ENCODE assay signal across 18 cellular contexts in the genomic region with DNA sequence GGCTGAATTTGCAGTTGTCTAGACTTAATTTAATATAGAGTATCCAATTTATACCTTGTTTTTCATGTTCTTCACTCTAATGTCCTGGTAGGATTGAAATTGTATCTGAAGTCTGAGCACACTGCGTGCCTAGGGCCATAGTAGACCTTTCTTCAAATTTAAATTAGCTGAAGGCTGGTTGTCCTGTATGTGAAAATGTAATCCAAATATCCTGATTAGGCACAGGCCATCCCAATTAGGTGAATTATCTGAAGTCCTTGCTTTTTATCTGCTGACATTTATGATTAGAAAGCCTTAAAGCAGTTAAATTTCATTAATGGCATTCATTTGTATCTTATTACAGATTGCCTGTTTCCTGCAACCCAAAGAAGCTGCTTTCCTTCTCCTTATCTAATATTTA. TPM values are rescaled to one million over a fixed set of nuclear protein-coding genes. Genes with fewer than 3 reads are reported as not detected.
DNase-seq lines count a peak whose midpoint lies in the region; ATAC-seq and TF ChIP-seq lines count a peak whose summit lies in the region.
"Had no signal": no experiment of that assay in that cellular context is flagged by ENCODE, and none has a peak within 500 bp of the region (broad histone marks: within the 10 kb centered on the region; RNA-seq: fewer than 3 reads in every experiment).

No MANE protein-coding gene starts in this region.

- no peak; the same call in 2 of the 3 replicates for ATAC-seq in SK-N-SH treated with all-trans-retinoic acid at 6 μM for 48 hours
- ATAC-seq: CD8-positive, alpha-beta T cell had no signal

- H3K4me3 Mint-ChIP-seq in CD14-positive monocyte: no peak overlapping the region
- H3K4me3 Mint-ChIP-seq: B cell; CD4-positive, CD25-positive, alpha-beta regulatory T cell; CD8-positive, alpha-beta T cell had no signal

- no peaks in the 10 kb centered on the region for H3K27me3 ChIP-seq in neutrophil
- H3K27me3 ChIP-seq in left ventricle myocardium inferior (ENCODE audit: low read depth): no peaks in the 10 kb centered on the region

- peak overlapping the region in 5 of 7 donors; percentile 59 to 83 (median 77) for H3K27ac Mint-ChIP-seq in CD14-positive monocyte
- H3K27ac Mint-ChIP-seq: B cell; CD4-positive, CD25-positive, alpha-beta regulatory T cell; CD8-positive, alpha-beta T cell had no signal

- no peaks in the 10 kb centered on the region for H3K9me3 ChIP-seq in neutrophil
- peaks cover 6% of the 10 kb centered on the region for H3K9me3 ChIP-seq in left ventricle myocardium inferior (replicated peaks)
- H3K9me3 ChIP-seq: Caco-2 had no signal

- H3K4me1 ChIP-seq in neutrophil (ENCODE audit: control insufficient read depth in 1 of 2, insufficient read depth in 1 of 2, low read depth in 1 of 2, low read length in 1 of 2) (peaks cover 17 to 25% of the 10 kb centered on the region in 2 experiments), left ventricle myocardium inferior (no peaks in the 10 kb centered on the region)
- H3K4me1 ChIP-seq: Caco-2 had no signal

- H3K36me3 ChIP-seq in neutrophil (peaks cover 19% of the 10 kb centered on the region), left ventricle myocardium inferior (peaks cover 38% of the 10 kb centered on the region)

- intact Hi-C loops in CD14-positive monocyte (cut with micrococcal nuclease) (no loop called here), left ventricle myocardium inferior (cut with micrococcal nuclease) (no loop called here)

- H3K27me3 Mint-ChIP-seq in CD14-positive monocyte (ENCODE audit: low read depth in 3 of 3): peaks cover 0 to 4% (median 0%) of the 10 kb centered on the region in 3 donors
- H3K27me3 Mint-ChIP-seq: B cell; CD4-positive, CD25-positive, alpha-beta regulatory T cell had no signal

- H3K27ac ChIP-seq in neutrophil (peak overlapping the region; percentile 83), left ventricle myocardium inferior (replicated peaks) (no peak overlapping the region)

- peaks cover 12% of the 10 kb centered on the region for H3K4me1 Mint-ChIP-seq in CD14-positive monocyte
- H3K4me1 Mint-ChIP-seq: B cell; CD4-positive, CD25-positive, alpha-beta regulatory T cell had no signal

- H3K4me3 ChIP-seq in neutrophil (ENCODE audit: low read depth in 1 of 2, low read length in 1 of 2) (no peak overlapping the region), left ventricle myocardium inferior (no peak overlapping the region)

- TF ChIP-seq CTCF in CD14-positive monocyte (IDR thresholded peaks at IDR 0.05) (no peak), neutrophil (IDR thresholded peaks at IDR 0.05) (no peak), left ventricle myocardium inferior (IDR thresholded peaks at IDR 0.05; ENCODE audit: borderline replicate concordance) (no peak)

- H3K36me3 Mint-ChIP-seq in CD14-positive monocyte: peaks cover 32 to 54% of the 10 kb centered on the region in 2 donors

- H3K9me3 Mint-ChIP-seq in CD14-positive monocyte: peaks cover 0 to 3% (median 0%) of the 10 kb centered on the region in 7 donors
- H3K9me3 Mint-ChIP-seq: CD8-positive, alpha-beta T cell had no signal

- DNase-seq in CD14-positive monocyte (ENCODE audit: low spot score): no peak
- no peak for DNase-seq in middle frontal gyrus (ENCODE audit: extremely low spot score, low spot score)
- no peak for DNase-seq in AG08396 (ENCODE audit: low spot score)
- no peak for DNase-seq in left ventricle myocardium inferior
- DNase-seq: C1 segment of cervical spinal cord; Caco-2; CD4-positive, CD25-positive, alpha-beta regulatory T cell; CD8-positive, alpha-beta T cell; DMS153; DND-41; GOT3; H7; HCEC 1CT had no signal

TF ChIP-seq in SK-N-SH treated with all-trans-retinoic acid at 6 μM for 48 hours, 23 proteins besides CTCF, POLR2A, EP300 and RAD21 (continues in another document):
- no peak for TF ChIP-seq CSDC2 (CRISPR knock-in tag; IDR thresholded peaks at IDR 0.05)
- TF ChIP-seq ZFP3 (CRISPR knock-in tag; IDR thresholded peaks at IDR 0.05): no peak
- TF ChIP-seq TOX (CRISPR knock-in tag; IDR thresholded peaks at IDR 0.05; ENCODE audit: borderline replicate concordance): no peak
- TF ChIP-seq ZC3H10 (CRISPR knock-in tag; IDR thresholded peaks at IDR 0.05): no peak
- TF ChIP-seq, protein P1, sequence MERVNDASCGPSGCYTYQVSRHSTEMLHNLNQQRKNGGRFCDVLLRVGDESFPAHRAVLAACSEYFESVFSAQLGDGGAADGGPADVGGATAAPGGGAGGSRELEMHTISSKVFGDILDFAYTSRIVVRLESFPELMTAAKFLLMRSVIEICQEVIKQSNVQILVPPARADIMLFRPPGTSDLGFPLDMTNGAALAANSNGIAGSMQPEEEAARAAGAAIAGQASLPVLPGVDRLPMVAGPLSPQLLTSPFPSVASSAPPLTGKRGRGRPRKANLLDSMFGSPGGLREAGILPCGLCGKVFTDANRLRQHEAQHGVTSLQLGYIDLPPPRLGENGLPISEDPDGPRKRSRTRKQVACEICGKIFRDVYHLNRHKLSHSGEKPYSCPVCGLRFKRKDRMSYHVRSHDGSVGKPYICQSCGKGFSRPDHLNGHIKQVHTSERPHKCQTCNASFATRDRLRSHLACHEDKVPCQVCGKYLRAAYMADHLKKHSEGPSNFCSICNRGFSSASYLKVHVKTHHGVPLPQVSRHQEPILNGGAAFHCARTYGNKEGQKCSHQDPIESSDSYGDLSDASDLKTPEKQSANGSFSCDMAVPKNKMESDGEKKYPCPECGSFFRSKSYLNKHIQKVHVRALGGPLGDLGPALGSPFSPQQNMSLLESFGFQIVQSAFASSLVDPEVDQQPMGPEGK (CRISPR knock-in tag; IDR thresholded peaks at IDR 0.05; ENCODE audit: borderline replicate concordance): no peak
- TF ChIP-seq, protein P2, sequence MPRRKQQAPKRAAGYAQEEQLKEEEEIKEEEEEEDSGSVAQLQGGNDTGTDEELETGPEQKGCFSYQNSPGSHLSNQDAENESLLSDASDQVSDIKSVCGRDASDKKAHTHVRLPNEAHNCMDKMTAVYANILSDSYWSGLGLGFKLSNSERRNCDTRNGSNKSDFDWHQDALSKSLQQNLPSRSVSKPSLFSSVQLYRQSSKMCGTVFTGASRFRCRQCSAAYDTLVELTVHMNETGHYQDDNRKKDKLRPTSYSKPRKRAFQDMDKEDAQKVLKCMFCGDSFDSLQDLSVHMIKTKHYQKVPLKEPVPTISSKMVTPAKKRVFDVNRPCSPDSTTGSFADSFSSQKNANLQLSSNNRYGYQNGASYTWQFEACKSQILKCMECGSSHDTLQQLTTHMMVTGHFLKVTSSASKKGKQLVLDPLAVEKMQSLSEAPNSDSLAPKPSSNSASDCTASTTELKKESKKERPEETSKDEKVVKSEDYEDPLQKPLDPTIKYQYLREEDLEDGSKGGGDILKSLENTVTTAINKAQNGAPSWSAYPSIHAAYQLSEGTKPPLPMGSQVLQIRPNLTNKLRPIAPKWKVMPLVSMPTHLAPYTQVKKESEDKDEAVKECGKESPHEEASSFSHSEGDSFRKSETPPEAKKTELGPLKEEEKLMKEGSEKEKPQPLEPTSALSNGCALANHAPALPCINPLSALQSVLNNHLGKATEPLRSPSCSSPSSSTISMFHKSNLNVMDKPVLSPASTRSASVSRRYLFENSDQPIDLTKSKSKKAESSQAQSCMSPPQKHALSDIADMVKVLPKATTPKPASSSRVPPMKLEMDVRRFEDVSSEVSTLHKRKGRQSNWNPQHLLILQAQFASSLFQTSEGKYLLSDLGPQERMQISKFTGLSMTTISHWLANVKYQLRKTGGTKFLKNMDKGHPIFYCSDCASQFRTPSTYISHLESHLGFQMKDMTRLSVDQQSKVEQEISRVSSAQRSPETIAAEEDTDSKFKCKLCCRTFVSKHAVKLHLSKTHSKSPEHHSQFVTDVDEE (CRISPR knock-in tag; IDR thresholded peaks at IDR 0.05): peak; percentile 95
- TF ChIP-seq ZNF565 (CRISPR knock-in tag; conservative IDR thresholded peaks at IDR 0.05; ENCODE audit: low read depth): 0 out of 2 replicates have a peak, but pooled peaks have one; percentile 53
- TF ChIP-seq, protein P3, sequence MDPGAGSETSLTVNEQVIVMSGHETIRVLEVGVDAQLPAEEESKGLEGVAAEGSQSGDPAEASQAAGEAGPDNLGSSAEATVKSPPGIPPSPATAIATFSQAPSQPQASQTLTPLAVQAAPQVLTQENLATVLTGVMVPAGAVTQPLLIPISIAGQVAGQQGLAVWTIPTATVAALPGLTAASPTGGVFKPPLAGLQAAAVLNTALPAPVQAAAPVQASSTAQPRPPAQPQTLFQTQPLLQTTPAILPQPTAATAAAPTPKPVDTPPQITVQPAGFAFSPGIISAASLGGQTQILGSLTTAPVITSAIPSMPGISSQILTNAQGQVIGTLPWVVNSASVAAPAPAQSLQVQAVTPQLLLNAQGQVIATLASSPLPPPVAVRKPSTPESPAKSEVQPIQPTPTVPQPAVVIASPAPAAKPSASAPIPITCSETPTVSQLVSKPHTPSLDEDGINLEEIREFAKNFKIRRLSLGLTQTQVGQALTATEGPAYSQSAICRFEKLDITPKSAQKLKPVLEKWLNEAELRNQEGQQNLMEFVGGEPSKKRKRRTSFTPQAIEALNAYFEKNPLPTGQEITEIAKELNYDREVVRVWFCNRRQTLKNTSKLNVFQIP (CRISPR knock-in tag; IDR thresholded peaks at IDR 0.05; ENCODE audit: borderline replicate concordance, low read depth): no peak
- TF ChIP-seq, protein P4, sequence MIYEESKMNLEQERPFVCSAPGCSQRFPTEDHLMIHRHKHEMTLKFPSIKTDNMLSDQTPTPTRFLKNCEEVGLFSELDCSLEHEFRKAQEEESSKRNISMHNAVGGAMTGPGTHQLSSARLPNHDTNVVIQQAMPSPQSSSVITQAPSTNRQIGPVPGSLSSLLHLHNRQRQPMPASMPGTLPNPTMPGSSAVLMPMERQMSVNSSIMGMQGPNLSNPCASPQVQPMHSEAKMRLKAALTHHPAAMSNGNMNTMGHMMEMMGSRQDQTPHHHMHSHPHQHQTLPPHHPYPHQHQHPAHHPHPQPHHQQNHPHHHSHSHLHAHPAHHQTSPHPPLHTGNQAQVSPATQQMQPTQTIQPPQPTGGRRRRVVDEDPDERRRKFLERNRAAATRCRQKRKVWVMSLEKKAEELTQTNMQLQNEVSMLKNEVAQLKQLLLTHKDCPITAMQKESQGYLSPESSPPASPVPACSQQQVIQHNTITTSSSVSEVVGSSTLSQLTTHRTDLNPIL (CRISPR knock-in tag; IDR thresholded peaks at IDR 0.05; ENCODE audit: low read depth): peak; percentile 60
- TF ChIP-seq PPARA (CRISPR knock-in tag; IDR thresholded peaks at IDR 0.05; ENCODE audit: borderline replicate concordance): no peak
- no peak for TF ChIP-seq OSR1 (CRISPR knock-in tag; IDR thresholded peaks at IDR 0.05)
- TF ChIP-seq ZFP30 (CRISPR knock-in tag; IDR thresholded peaks at IDR 0.05): no peak
- peak; percentile 67; the same call in 1 of the 2 replicates for TF ChIP-seq ZNF70 (CRISPR knock-in tag; IDR thresholded peaks at IDR 0.05)

RNA-seq across cellular contexts. Expression of a gene that starts 20.4 kb away (rescaled TPM):
- polyA plus RNA-seq in CD14-positive monocyte: 10 to 100 TPM; 77.8 to 87.8 TPM
- total RNA-seq in left ventricle myocardium inferior: 37.0 TPM

RNA-seq across cellular contexts. Expression of a gene that starts 20.5 kb away (rescaled TPM):
- 10 to 100 TPM; 22.1 to 23.8 TPM for polyA plus RNA-seq in CD14-positive monocyte
- total RNA-seq in left ventricle myocardium inferior: 11.2 TPM

RNA-seq across cellular contexts. Expression of a gene that starts 33.6 kb away (rescaled TPM):
- 10 to 100 TPM; 38.8 to 49.0 TPM for polyA plus RNA-seq in CD14-positive monocyte
- total RNA-seq in left ventricle myocardium inferior: 12.6 TPM

RNA-seq across cellular contexts. Expression of a gene that starts 33.9 kb away (rescaled TPM):
- 10 to 100 TPM; 32.3 to 55.7 TPM for polyA plus RNA-seq in CD14-positive monocyte
- 19.0 TPM for total RNA-seq in left ventricle myocardium inferior

RNA-seq across cellular contexts. Expression of a gene that starts 48.2 kb away (rescaled TPM):
- polyA plus RNA-seq in CD14-positive monocyte: not detected
- not detected for total RNA-seq in left ventricle myocardium inferior
- total RNA-seq: A172; A673; B cell; CD4-positive, CD25-positive, alpha-beta regulatory T cell; CD8-positive, alpha-beta T cell; H7 had no signal
- polyA plus RNA-seq: CD4-positive, CD25-positive, alpha-beta regulatory T cell had no signal
